Comparison of ENCODE assay signal across 14 cellular contexts in the genomic region with DNA sequence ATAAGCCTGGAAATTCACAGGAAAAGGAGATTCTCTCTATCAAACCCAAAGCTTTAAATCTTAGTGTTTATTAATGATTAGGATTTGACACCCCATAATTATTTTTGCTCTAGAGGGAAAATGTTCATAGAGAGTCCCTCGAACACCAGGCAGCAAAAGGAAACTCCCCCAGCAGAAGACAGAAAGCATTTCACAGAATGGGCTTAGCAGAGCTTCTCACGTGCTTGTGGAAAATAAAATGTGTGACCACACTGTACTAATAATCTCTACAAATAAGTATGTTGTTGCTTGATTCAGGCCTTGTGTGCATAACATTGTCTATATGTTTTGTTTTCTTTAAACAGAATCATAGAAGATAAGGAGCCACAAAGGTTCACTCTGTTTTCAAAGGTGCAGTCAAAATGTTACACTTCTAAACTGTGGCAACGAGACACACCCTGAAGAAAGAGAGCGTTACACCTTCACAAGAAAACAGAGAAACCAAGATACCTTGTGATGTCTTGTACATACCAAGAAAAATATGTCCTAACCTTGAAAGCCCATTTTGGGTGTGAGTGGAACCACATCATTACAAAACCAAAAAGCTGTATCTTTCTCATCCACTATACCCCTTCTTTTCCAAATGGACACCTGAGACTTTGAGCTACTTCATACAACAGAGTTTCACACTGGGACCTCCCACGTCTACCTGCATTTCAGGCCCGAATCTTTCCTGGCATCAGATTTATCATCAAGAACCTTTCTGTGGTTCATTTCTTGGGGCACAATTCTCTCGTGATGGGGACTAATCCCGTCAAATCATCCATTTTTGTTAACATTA.
DNase-seq lines count a peak whose midpoint lies in the region; TF ChIP-seq lines count a peak whose summit lies in the region.
"Had no signal": no experiment of that assay in that cellular context is flagged by ENCODE, and none has a peak within 500 bp of the region (broad histone marks: within the 10 kb centered on the region; RNA-seq: fewer than 3 reads in every experiment).

No MANE protein-coding gene starts in this region.

- H3K27me3 Mint-ChIP-seq in activated naive CD4-positive, alpha-beta T cell treated with anti-CD3 and anti-CD28 coated beads for 36 hours (ENCODE audit: low read depth): no peaks in the 10 kb centered on the region
- no peaks in the 10 kb centered on the region for H3K27me3 Mint-ChIP-seq in T-helper 2 cell treated with Interferon-gamma antibody and Interleukin-4, amounts not matched to agents 5 μg/mL and 100 μg/mL, for 36 hours (ENCODE audit: low read depth)
- H3K27me3 Mint-ChIP-seq: stimulated activated naive B cell treated with anti-CD40 and anti-IgM and Interleukin-4, amounts not matched to agents 10 μg/mL and 1 μg/mL and 100 μg/mL, for 72 hours had no signal

- H3K4me1 ChIP-seq in esophagus muscularis mucosa (peaks cover 0 to 4% (median 0%) of the 10 kb centered on the region in 4 donors), transverse colon (peaks cover 0 to 5% (median 0%) of the 10 kb centered on the region in 4 donors), adrenal gland (replicated peaks in 1 of 2) (no peaks in the 10 kb centered on the region)

- in situ Hi-C loops in transverse colon (cut with MboI; ENCODE audit: low pct_ligation_motif_present in 1 of 4, low pct_unique_long_range_greater_than_20kb in 1 of 4, low sequenced_read_pairs in 3 of 4): loop anchor here in 1 of 4 donors (25.0 kb wide), 1 partner anchor 157 kb away; no protein-coding TSS in a partner anchor

- peak overlapping the region; percentile 48 for H3K4me3 Mint-ChIP-seq in activated naive CD4-positive, alpha-beta T cell treated with anti-CD3 and anti-CD28 coated beads for 36 hours
- H3K4me3 Mint-ChIP-seq in T-helper 2 cell treated with Interferon-gamma antibody and Interleukin-4, amounts not matched to agents 5 μg/mL and 100 μg/mL, for 36 hours: peak overlapping the region; percentile 71

- TF ChIP-seq POLR2A in esophagus muscularis mucosa (IDR thresholded peaks at IDR 0.05; ENCODE audit: low read depth) (no peak), transverse colon (IDR thresholded peaks at IDR 0.05) (no peak), adrenal gland (IDR thresholded peaks at IDR 0.05) (no peak)

- 95% methylated on average over 8 of the region's 8 CpGs for WGBS in esophagus muscularis mucosa
- 82 to 93% methylated on average over 8 of the region's 8 CpGs for WGBS in transverse colon (ENCODE audit: low coverage in 1 of 2), 2 donors
- WGBS in adrenal gland, 4 donors: 80 to 88% (median 84%) methylated on average over 8 of the region's 8 CpGs

- TF ChIP-seq CTCF in esophagus muscularis mucosa (IDR thresholded peaks at IDR 0.05) (no peak), transverse colon (IDR thresholded peaks at IDR 0.05) (no peak), adrenal gland (IDR thresholded peaks at IDR 0.05) (no peak)

- intact Hi-C loops in activated naive CD4-positive, alpha-beta T cell treated with anti-CD3 and anti-CD28 coated beads for 36 hours (cut with micrococcal nuclease): loop anchor here (5.0 kb wide), 1 partner anchor 427 kb away; no protein-coding TSS in a partner anchor
- intact Hi-C loops in esophagus muscularis mucosa (cut with DNase I): no loop called here
- intact Hi-C loops in transverse colon (cut with DNase I; ENCODE audit: low total_unique reads): no loop called here
- intact Hi-C loops in adrenal gland (cut with DNase I): no loop called here

- TF ChIP-seq EP300 in esophagus muscularis mucosa (IDR thresholded peaks at IDR 0.05) (no peak), transverse colon (IDR thresholded peaks at IDR 0.05; ENCODE audit: low read depth) (no peak)

- no peaks in the 10 kb centered on the region for H3K9me3 Mint-ChIP-seq in activated naive CD4-positive, alpha-beta T cell treated with anti-CD3 and anti-CD28 coated beads for 36 hours
- peaks cover 6% of the 10 kb centered on the region for H3K9me3 Mint-ChIP-seq in T-helper 2 cell treated with Interferon-gamma antibody and Interleukin-4, amounts not matched to agents 5 μg/mL and 100 μg/mL, for 36 hours
- H3K9me3 Mint-ChIP-seq: stimulated activated naive B cell treated with anti-CD40 and anti-IgM and Interleukin-4, amounts not matched to agents 10 μg/mL and 1 μg/mL and 100 μg/mL, for 72 hours had no signal

- no peak overlapping the region for H3K27ac ChIP-seq in esophagus muscularis mucosa (replicated peaks in 1 of 4)
- peak overlapping the region in 3 of 4 donors; percentile 19 to 39 (median 30) for H3K27ac ChIP-seq in transverse colon
- no peak overlapping the region for H3K27ac ChIP-seq in adrenal gland
- H3K27ac ChIP-seq: cardiac muscle cell had no signal

- H3K36me3 Mint-ChIP-seq in activated naive CD4-positive, alpha-beta T cell treated with anti-CD3 and anti-CD28 coated beads for 36 hours (ENCODE audit: low read depth): peaks cover 2% of the 10 kb centered on the region
- H3K36me3 Mint-ChIP-seq in T-helper 2 cell treated with Interferon-gamma antibody and Interleukin-4, amounts not matched to agents 5 μg/mL and 100 μg/mL, for 36 hours (ENCODE audit: low read depth): peaks cover 9% of the 10 kb centered on the region
- H3K36me3 Mint-ChIP-seq: stimulated activated naive B cell treated with anti-CD40 and anti-IgM and Interleukin-4, amounts not matched to agents 10 μg/mL and 1 μg/mL and 100 μg/mL, for 72 hours had no signal

- H3K36me3 ChIP-seq in esophagus muscularis mucosa: no peaks in the 10 kb centered on the region
- no peaks in the 10 kb centered on the region for H3K36me3 ChIP-seq in transverse colon
- no peaks in the 10 kb centered on the region for H3K36me3 ChIP-seq in adrenal gland (replicated peaks in 1 of 2)
- H3K36me3 ChIP-seq: cardiac muscle cell had no signal

- CTCF ChIA-PET in activated naive CD4-positive, alpha-beta T cell treated with anti-CD3 and anti-CD28 coated beads for 36 hours (lab: Charles Lee): interaction anchor here (0.6 to 2.2 kb wide), 5 partner anchors 15 to 135 kb away, joined by 3 to 8 read pairs (median 4); no protein-coding TSS in a partner anchor

- H3K4me1 Mint-ChIP-seq in activated naive CD4-positive, alpha-beta T cell treated with anti-CD3 and anti-CD28 coated beads for 36 hours (ENCODE audit: low read depth): peaks cover 73% of the 10 kb centered on the region
- peaks cover 65% of the 10 kb centered on the region for H3K4me1 Mint-ChIP-seq in T-helper 2 cell treated with Interferon-gamma antibody and Interleukin-4, amounts not matched to agents 5 μg/mL and 100 μg/mL, for 36 hours (ENCODE audit: low read depth)

- H3K9me3 ChIP-seq in esophagus muscularis mucosa: no peaks in the 10 kb centered on the region
- H3K9me3 ChIP-seq in transverse colon: no peaks in the 10 kb centered on the region
- no peaks in the 10 kb centered on the region for H3K9me3 ChIP-seq in adrenal gland (replicated peaks in 1 of 3)

- H3K27ac Mint-ChIP-seq in activated naive CD4-positive, alpha-beta T cell treated with anti-CD3 and anti-CD28 coated beads for 36 hours: peak overlapping the region; percentile 93
- peak overlapping the region; percentile 87 for H3K27ac Mint-ChIP-seq in T-helper 2 cell treated with Interferon-gamma antibody and Interleukin-4, amounts not matched to agents 5 μg/mL and 100 μg/mL, for 36 hours
- H3K27ac Mint-ChIP-seq: stimulated activated naive B cell treated with anti-CD40 and anti-IgM and Interleukin-4, amounts not matched to agents 10 μg/mL and 1 μg/mL and 100 μg/mL, for 72 hours had no signal

- H3K4me3 ChIP-seq in esophagus muscularis mucosa (no peak overlapping the region), transverse colon (no peak overlapping the region), adrenal gland (no peak overlapping the region)
- H3K4me3 ChIP-seq: cardiac muscle cell, lung had no signal

- no peak for DNase-seq in activated naive CD4-positive, alpha-beta T cell treated with anti-CD3 and anti-CD28 coated beads for 36 hours
- DNase-seq in activated naive CD4-positive, alpha-beta T cell treated with anti-CD3 and anti-CD28 coated beads, Interleukin-2, amount 50 U/mL, for 16 hours: no peak
- DNase-seq in T-helper 2 cell treated with Interferon-gamma antibody and Interleukin-4, amounts not matched to agents 5 μg/mL and 100 μg/mL, for 36 hours (ENCODE audit: low spot score): no peak
- DNase-seq in esophagus muscularis mucosa (ENCODE audit: extremely low spot score) (peak; percentile 62), transverse colon (no peak), ureter (ENCODE audit: low spot score) (no peak), superior temporal gyrus (ENCODE audit: extremely low spot score) (no peak), adrenal gland (no peak)
- DNase-seq: KBM-7; NCI-H1105; NCI-H774; stimulated activated naive B cell treated with anti-CD40 and anti-IgM and Interleukin-4, amounts not matched to agents 10 μg/mL and 1 μg/mL and 100 μg/mL, for 72 hours had no signal

- H3K27me3 ChIP-seq in esophagus muscularis mucosa: no peaks in the 10 kb centered on the region
- H3K27me3 ChIP-seq in transverse colon: no peaks in the 10 kb centered on the region
- H3K27me3 ChIP-seq in adrenal gland: no peaks in the 10 kb centered on the region

Comparison
In these comparisons a context has a peak if more than half of its experiments do, and no peak if none do; other contexts are left out.
1. H3K27ac ChIP-seq: peak in transverse colon (3 of 4); none in esophagus muscularis mucosa (0 of 4) and adrenal gland (0 of 5).